In the genomic region with DNA sequence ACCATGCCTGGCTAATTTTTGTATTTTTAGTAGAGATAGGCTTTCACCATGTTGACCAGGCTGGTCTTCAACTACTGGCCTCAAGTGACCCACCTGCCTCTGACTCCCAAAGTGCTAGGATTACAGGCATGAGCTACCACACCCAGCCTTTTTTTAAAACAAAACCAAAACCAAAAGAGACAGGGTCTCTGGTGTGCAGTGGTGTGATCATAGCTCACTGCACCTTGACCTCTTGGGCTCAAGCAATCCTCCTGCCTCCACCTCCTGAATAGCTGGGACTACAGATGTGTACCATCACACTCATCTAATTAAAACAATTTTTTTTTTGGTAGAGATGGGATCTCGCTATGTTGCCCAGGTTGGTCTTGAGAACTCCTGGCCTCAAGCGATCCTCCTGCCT, we compare ENCODE assay signal across 20 cellular contexts.
A peak's percentile ranks its signal among the peaks of the same experiment; 100 is the strongest.
DNase-seq lines count a peak whose midpoint lies in the region; ATAC-seq and TF ChIP-seq lines count a peak whose summit lies in the region.
"Had no signal": no experiment of that assay in that cellular context is flagged by ENCODE, and none has a peak within 500 bp of the region (broad histone marks: within the 10 kb centered on the region; RNA-seq: fewer than 3 reads in every experiment).

No MANE protein-coding gene starts in this region.

- POLR2A ChIA-PET in IMR-90 (lab: Charles Lee; ENCODE audit: unreplicated experiment) = no interaction called here

- H3K14ac ChIP-seq in IMR-90 (replicated peaks; ENCODE audit: low read depth, low read length) = 0 out of 2 replicates have a peak overlapping the region, but pooled peaks have one; percentile 15

- TF ChIP-seq RAD21 in IMR-90 (IDR thresholded peaks at IDR 0.05; ENCODE audit: low read length) = no peak

- no peaks in the 10 kb centered on the region for H3K27me3 ChIP-seq in IMR-90 (ENCODE audit: control insufficient read depth, insufficient read depth, low read length)
- no peaks in the 10 kb centered on the region for H3K27me3 ChIP-seq in right atrium auricular region
- H3K27me3 ChIP-seq: breast epithelium, foreskin keratinocyte, hepatocyte, suprapubic skin had no signal

- H4K8ac ChIP-seq in IMR-90 (ENCODE audit: low read depth in 2 of 2, low read length in 2 of 2) = no peak overlapping the region

- no TSS peak for BruUV-seq in IMR-90 (replicated peaks; lab: Mats Ljungman, UMichigan)

- H3K4me3 ChIP-seq in IMR-90 (ENCODE audit: insufficient read depth, low read depth, low read length) (no peak overlapping the region), right atrium auricular region (no peak overlapping the region)
- H3K4me3 ChIP-seq: breast epithelium, hepatocyte, suprapubic skin had no signal

- no peaks in the 10 kb centered on the region for H3K27me3 Mint-ChIP-seq in activated T-cell treated with anti-CD3 and anti-CD28 coated beads, Interleukin-2, amount 50 U/mL, for 72 hours (ENCODE audit: low read depth)
- H3K27me3 Mint-ChIP-seq in activated T-helper 2 cell treated with anti-CD3 and anti-CD28 coated beads, Interferon-gamma antibody, Interleukin-2, Interleukin-4, amounts not matched to agents 10 μg/mL and 5 μg/mL and 100 μg/mL, durations not matched to agents 14 hours and 24 hours and 36 hours (ENCODE audit: low read depth) = no peaks in the 10 kb centered on the region
- H3K27me3 Mint-ChIP-seq: naive B cell had no signal

- in situ Hi-C loops in IMR-90 (cut with MboI; ENCODE audit: low sequenced_read_pairs) = no loop called here

- peak overlapping the region; percentile 80 to 88 for H3K4me3 Mint-ChIP-seq in activated T-cell treated with anti-CD3 and anti-CD28 coated beads, Interleukin-2, amount 50 U/mL, for 72 hours
- H3K4me3 Mint-ChIP-seq in activated T-helper 2 cell treated with anti-CD3 and anti-CD28 coated beads, Interferon-gamma antibody, Interleukin-2, Interleukin-4, amounts not matched to agents 10 μg/mL and 5 μg/mL and 100 μg/mL, durations not matched to agents 14 hours and 24 hours and 36 hours (ENCODE audit: low read depth) = peak overlapping the region; percentile 30
- H3K4me3 Mint-ChIP-seq: WTC11 had no signal

- no peak overlapping the region for H2AK5ac ChIP-seq in IMR-90 (ENCODE audit: low read depth, low read length)

- no peak overlapping the region for H3K18ac ChIP-seq in IMR-90 (ENCODE audit: low read depth, low read length)

- H3K4me1 ChIP-seq in IMR-90 (ENCODE audit: control insufficient read depth, insufficient read depth, low read length) (peaks cover 15% of the 10 kb centered on the region), right atrium auricular region (peaks cover 0 to 12% of the 10 kb centered on the region in 2 donors)
- H3K4me1 ChIP-seq: foreskin keratinocyte had no signal

- H3K36me3 ChIP-seq in IMR-90 (ENCODE audit: control insufficient read depth, insufficient read depth, low read length) (no peaks in the 10 kb centered on the region), right atrium auricular region (no peaks in the 10 kb centered on the region)
- H3K36me3 ChIP-seq: breast epithelium, suprapubic skin had no signal

- no peak overlapping the region for H2AFZ ChIP-seq in IMR-90 (replicated peaks; ENCODE audit: low read length, poor library complexity)
- H2AFZ ChIP-seq: hepatocyte had no signal

- TF ChIP-seq CTCF in IMR-90 (conservative IDR thresholded peaks at IDR 0.05; ENCODE audit: low read depth, low read length) (no peak), right atrium auricular region (IDR thresholded peaks at IDR 0.05) (no peak)

- H2BK15ac ChIP-seq in IMR-90 (ENCODE audit: low read depth, low read length) = no peak overlapping the region

- peaks cover 90% of the 10 kb centered on the region for H3K4me1 Mint-ChIP-seq in activated T-cell treated with anti-CD3 and anti-CD28 coated beads, Interleukin-2, amount 50 U/mL, for 72 hours (ENCODE audit: low read depth)
- H3K4me1 Mint-ChIP-seq in activated T-helper 2 cell treated with anti-CD3 and anti-CD28 coated beads, Interferon-gamma antibody, Interleukin-2, Interleukin-4, amounts not matched to agents 10 μg/mL and 5 μg/mL and 100 μg/mL, durations not matched to agents 14 hours and 24 hours and 36 hours (ENCODE audit: low read depth) = peaks cover 76% of the 10 kb centered on the region

- H4K20me1 ChIP-seq in IMR-90 (ENCODE audit: insufficient read depth, low read length) = peaks cover 7% of the 10 kb centered on the region; the same call in 1 of the 2 replicates

- H3K9me3 ChIP-seq in IMR-90 (ENCODE audit: control insufficient read depth, insufficient read depth, low read length) (no peaks in the 10 kb centered on the region), right atrium auricular region (no peaks in the 10 kb centered on the region)
- H3K9me3 ChIP-seq: breast epithelium, suprapubic skin had no signal

- H3K9me1 ChIP-seq in IMR-90 (ENCODE audit: insufficient read depth, low read length) = peaks cover 20% of the 10 kb centered on the region

- H2BK20ac ChIP-seq in IMR-90 (ENCODE audit: low read depth, low read length) = no peak overlapping the region

- H2BK5ac ChIP-seq in IMR-90 (ENCODE audit: low read depth, low read length, poor library complexity, severe bottlenecking) = no peak overlapping the region

- no peak overlapping the region for H3K9ac ChIP-seq in IMR-90 (ENCODE audit: low read depth, low read length)

- H3K4me2 ChIP-seq in IMR-90 (ENCODE audit: low read depth, low read length) = no peak overlapping the region
- H3K4me2 ChIP-seq: hepatocyte had no signal

- H3K23ac ChIP-seq in IMR-90 (ENCODE audit: low read depth, low read length) = no peak overlapping the region

- WGBS in IMR-90 (ENCODE audit: extremely low coverage in 2 of 2, insufficient read length in 1 of 2), 2 experiments = no CpG with 5 or more reads among the region's 2 CpGs

- TF ChIP-seq POLR2A in IMR-90 (IDR thresholded peaks at IDR 0.05; ENCODE audit: low read depth, low read length) = no peak

- peaks cover 3 to 6% of the 10 kb centered on the region in 2 donors for H3K36me3 Mint-ChIP-seq in activated T-cell treated with anti-CD3 and anti-CD28 coated beads, Interleukin-2, amount 50 U/mL, for 72 hours (ENCODE audit: insufficient read depth in 2 of 2)
- H3K36me3 Mint-ChIP-seq in activated T-helper 2 cell treated with anti-CD3 and anti-CD28 coated beads, Interferon-gamma antibody, Interleukin-2, Interleukin-4, amounts not matched to agents 10 μg/mL and 5 μg/mL and 100 μg/mL, durations not matched to agents 14 hours and 24 hours and 36 hours (ENCODE audit: low read depth) = peaks cover 32% of the 10 kb centered on the region
- H3K36me3 Mint-ChIP-seq: naive B cell, WTC11 had no signal

- H3K79me1 ChIP-seq in IMR-90 (ENCODE audit: low read depth in 1 of 2, low read length in 2 of 2) = peaks cover 45 to 66% of the 10 kb centered on the region in 2 experiments

- no peak overlapping the region for H3K4ac ChIP-seq in IMR-90 (ENCODE audit: low read depth, low read length)

- dilution Hi-C loops in IMR-90 (cut with HindIII; ENCODE audit: low sequenced_read_pairs, unreplicated experiment) = no loop called here

- no peak overlapping the region for H2AK9ac ChIP-seq in IMR-90 (replicated peaks; ENCODE audit: low read depth, low read length, poor library complexity)

- H2BK120ac ChIP-seq in IMR-90 (ENCODE audit: low read depth, low read length) = no peak overlapping the region

- CTCF ChIA-PET in IMR-90 (lab: Yijun Ruan, JAX) = no interaction called here

- no peak overlapping the region for H3K27ac ChIP-seq in IMR-90 (ENCODE audit: insufficient read depth, low read length)
- H3K27ac ChIP-seq in right atrium auricular region = no peak overlapping the region
- H3K27ac ChIP-seq: breast epithelium, foreskin keratinocyte, hepatocyte, suprapubic skin had no signal

- H4K91ac ChIP-seq in IMR-90 (ENCODE audit: insufficient read depth, low read depth, low read length) = no peak overlapping the region

- no peaks in the 10 kb centered on the region for H3K9me3 Mint-ChIP-seq in activated T-cell treated with anti-CD3 and anti-CD28 coated beads, Interleukin-2, amount 50 U/mL, for 72 hours
- H3K9me3 Mint-ChIP-seq in activated T-helper 2 cell treated with anti-CD3 and anti-CD28 coated beads, Interferon-gamma antibody, Interleukin-2, Interleukin-4, amounts not matched to agents 10 μg/mL and 5 μg/mL and 100 μg/mL, durations not matched to agents 14 hours and 24 hours and 36 hours = no peaks in the 10 kb centered on the region
- H3K9me3 Mint-ChIP-seq: naive B cell, WTC11 had no signal

- no peak overlapping the region for H3K56ac ChIP-seq in IMR-90 (ENCODE audit: extremely low read depth, insufficient read depth, low read length)

- DNase-seq in activated T-cell treated with anti-CD3 and anti-CD28 coated beads, Interleukin-2, amount 50 U/mL, for 72 hours = no peak
- no peak for DNase-seq in activated T-cell treated with anti-CD3 and anti-CD28 coated beads, Interleukin-2, amount 50 U/mL, for 1 hour
- no peak for DNase-seq in IMR-90
- no peak for DNase-seq in activated T-helper 2 cell treated with anti-CD3 and anti-CD28 coated beads, Interferon-gamma antibody, Interleukin-2, Interleukin-4, amounts not matched to agents 10 μg/mL and 5 μg/mL and 100 μg/mL, durations not matched to agents 14 hours and 24 hours and 36 hours (ENCODE audit: low spot score)
- DNase-seq in posterior vena cava (ENCODE audit: low spot score) = peak; percentile 16
- no peak for DNase-seq in GOT3 (lab: John Stamatoyannopoulos, UW)
- no peak for DNase-seq in right atrium auricular region (ENCODE audit: low spot score)
- DNase-seq in SIG-M5 treated with dmso at 0.1 percent for 504 hours (lab: John Stamatoyannopoulos, UW; ENCODE audit: unreplicated experiment) = no peak
- DNase-seq: C1 segment of cervical spinal cord; foreskin keratinocyte; HCEC 1CT; naive B cell; NCI-H1436; NCI-H748 treated with DMSO at 0.1 percent for 48 hours; SHP77 treated with DMSO at 0.1 percent for 48 hours; stimulated activated CD4-positive, alpha-beta T cell treated with anti-CD3 and anti-CD28 coated beads, Interleukin-4, amount 100 ng/mL, for 4 hours had no signal

- intact Hi-C loops in IMR-90 (cut with micrococcal nuclease) (no loop called here), posterior vena cava (cut with DNase I) (no loop called here)
- intact Hi-C loops in activated T-helper 2 cell treated with anti-CD3 and anti-CD28 coated beads, Interferon-gamma antibody, Interleukin-2, Interleukin-4, amounts not matched to agents 10 μg/mL and 5 μg/mL and 100 μg/mL, durations not matched to agents 14 hours and 24 hours and 36 hours (cut with micrococcal nuclease) = loop anchor here (5.0 kb wide), 2 partner anchors 126 to 196 kb away; no protein-coding TSS in a partner anchor

- ATAC-seq in activated T-cell treated with anti-CD3 and anti-CD28 coated beads, Interleukin-2, amount 50 U/mL, for 72 hours (replicated peaks in 1 of 2) = no peak
- ATAC-seq in IMR-90 (ENCODE audit: low read depth) = no peak
- ATAC-seq: foreskin keratinocyte, WTC11 had no signal

- H4K5ac ChIP-seq in IMR-90 (ENCODE audit: low read depth, low read length) = no peak overlapping the region

- peak overlapping the region; percentile 79 for H3K27ac Mint-ChIP-seq in activated T-cell treated with anti-CD3 and anti-CD28 coated beads, Interleukin-2, amount 50 U/mL, for 72 hours
- peak overlapping the region; percentile 91 for H3K27ac Mint-ChIP-seq in activated T-helper 2 cell treated with anti-CD3 and anti-CD28 coated beads, Interferon-gamma antibody, Interleukin-2, Interleukin-4, amounts not matched to agents 10 μg/mL and 5 μg/mL and 100 μg/mL, durations not matched to agents 14 hours and 24 hours and 36 hours

TF ChIP-seq in IMR-90, 13 proteins besides CTCF, POLR2A, EP300 and RAD21 (continues in another document):
- no peak for TF ChIP-seq RCOR1 (IDR thresholded peaks at IDR 0.05; ENCODE audit: insufficient replicate concordance, low read length)
